13 cellular contexts compared by ENCODE assay signal in the genomic region with DNA sequence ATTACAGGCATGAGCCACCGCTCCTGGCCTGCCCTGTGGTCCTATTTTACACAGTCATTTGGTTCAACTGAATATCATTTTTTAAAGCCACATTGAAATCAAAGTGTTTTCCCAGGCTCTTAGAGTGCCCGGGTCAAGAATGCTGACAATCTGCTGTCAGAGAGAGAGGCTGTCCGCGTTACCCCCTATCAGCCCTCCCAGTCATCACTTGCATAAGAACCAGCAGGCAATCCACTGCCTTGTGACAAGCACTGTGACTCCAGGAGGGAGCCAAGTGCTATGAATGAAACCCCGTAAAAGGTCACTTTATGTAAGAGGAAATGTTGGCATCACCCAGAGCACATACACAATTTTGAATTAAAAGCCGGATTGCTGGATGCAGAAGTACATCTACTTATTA. TPM values are rescaled to one million over a fixed set of nuclear protein-coding genes. Genes with fewer than 3 reads are reported as not detected.
DNase-seq lines count a peak whose midpoint lies in the region; ATAC-seq and TF ChIP-seq lines count a peak whose summit lies in the region.
"Had no signal": no experiment of that assay in that cellular context is flagged by ENCODE, and none has a peak within 500 bp of the region (broad histone marks: within the 10 kb centered on the region; RNA-seq: fewer than 3 reads in every experiment).

No MANE protein-coding gene starts in this region.

- H3K14ac ChIP-seq in mesenchymal stem cell (ENCODE audit: low read length in 2 of 2), result no peak overlapping the region

- ATAC-seq in psoas muscle, result no peak
- ATAC-seq: left lobe of liver had no signal

- H2BK15ac ChIP-seq in mesenchymal stem cell (ENCODE audit: low read depth, poor library complexity, severe bottlenecking), result no peak overlapping the region

- H3K27ac Mint-ChIP-seq in CD4-positive, alpha-beta memory T cell, result peak overlapping the region in 5 of 7 donors; percentile 6 to 95 (median 37)
- H3K27ac Mint-ChIP-seq: activated naive CD8-positive, alpha-beta T cell treated with anti-CD3 and anti-CD28 coated beads, Interleukin-2, amount 10 ng/mL, durations not matched to agents 7 days and 5 days had no signal

- H3K27ac ChIP-seq in CD4-positive, alpha-beta memory T cell (ENCODE audit: low read depth, low read length), result no peak overlapping the region
- H3K27ac ChIP-seq in mesenchymal stem cell (ENCODE audit: low read length, poor library complexity, severe bottlenecking), result peak overlapping the region; percentile 5
- no peak overlapping the region for H3K27ac ChIP-seq in psoas muscle
- H3K27ac ChIP-seq: Peyer's patch had no signal

- peaks cover 0 to 1% (median 0%) of the 10 kb centered on the region in 8 donors for H3K9me3 Mint-ChIP-seq in CD4-positive, alpha-beta memory T cell
- H3K9me3 Mint-ChIP-seq: activated naive CD8-positive, alpha-beta T cell treated with anti-CD3 and anti-CD28 coated beads, Interleukin-2, amount 10 ng/mL, durations not matched to agents 7 days and 5 days had no signal

- H3K4me1 ChIP-seq in CD4-positive, alpha-beta memory T cell (ENCODE audit: insufficient read depth, low read length), result peaks cover 26% of the 10 kb centered on the region
- peaks cover 8% of the 10 kb centered on the region for H3K4me1 ChIP-seq in mesenchymal stem cell (ENCODE audit: control insufficient read depth, insufficient read depth, low read depth, low read length)
- H3K4me1 ChIP-seq in psoas muscle, result no peaks in the 10 kb centered on the region
- H3K4me1 ChIP-seq: Peyer's patch had no signal

- no peak overlapping the region for H3K23ac ChIP-seq in mesenchymal stem cell (ENCODE audit: low read length in 2 of 2)

- H3K36me3 ChIP-seq in CD4-positive, alpha-beta memory T cell (ENCODE audit: insufficient read depth, low read length), result no peaks in the 10 kb centered on the region
- H3K36me3 ChIP-seq in mesenchymal stem cell (ENCODE audit: control insufficient read depth in 1 of 2, insufficient read depth in 2 of 2, low read depth in 1 of 2, low read length in 2 of 2) (no peaks in the 10 kb centered on the region), psoas muscle (ENCODE audit: insufficient read depth in 1 of 2, low read depth in 1 of 2) (no peaks in the 10 kb centered on the region)
- H3K36me3 ChIP-seq: Peyer's patch had no signal

- TF ChIP-seq CTCF in choroid plexus epithelial cell (conservative IDR thresholded peaks at IDR 0.05; ENCODE audit: low read depth, low read length), result no peak
- no peak for TF ChIP-seq CTCF in psoas muscle (IDR thresholded peaks at IDR 0.05)

- no peak overlapping the region for H2BK5ac ChIP-seq in mesenchymal stem cell (ENCODE audit: low read depth, low read length, poor library complexity, severe bottlenecking)

- CTCF ChIA-PET in CD4-positive, alpha-beta memory T cell (lab: Charles Lee; ENCODE audit: partially characterized antibody), result interaction anchor here (1.0 to 1.3 kb wide), 2 partner anchors 55 to 491 kb away, joined by 3 read pairs; no protein-coding TSS in a partner anchor
- CTCF ChIA-PET in HEK293T (lab: Yijun Ruan, JAX), result no interaction called here

- no peak overlapping the region for H4K91ac ChIP-seq in mesenchymal stem cell (ENCODE audit: low read length)

- H3K36me3 Mint-ChIP-seq in CD4-positive, alpha-beta memory T cell, result no peaks in the 10 kb centered on the region
- H3K36me3 Mint-ChIP-seq: activated naive CD8-positive, alpha-beta T cell treated with anti-CD3 and anti-CD28 coated beads, Interleukin-2, amount 10 ng/mL, durations not matched to agents 7 days and 5 days had no signal

- no peak overlapping the region for H4K8ac ChIP-seq in mesenchymal stem cell (ENCODE audit: low read length)

- H2BK120ac ChIP-seq in mesenchymal stem cell (ENCODE audit: low read depth, low read length), result peak overlapping the region; percentile 11

- H3K18ac ChIP-seq in mesenchymal stem cell (ENCODE audit: low read depth in 1 of 2, low read length in 2 of 2), result peak overlapping the region in 1 of 2 experiments; percentile 52

- DNase-seq in CD4-positive, alpha-beta memory T cell, result no peak
- DNase-seq in M059J (ENCODE audit: low read depth) (peak; percentile 88), choroid plexus epithelial cell (ENCODE audit: low read depth) (peak; percentile 88), mesenchymal stem cell (peak; percentile 87), HEK293T (ENCODE audit: extremely low spot score) (no peak), GM19238 (ENCODE audit: insufficient read length, low spot score) (no peak), psoas muscle (no peak)
- DNase-seq in stimulated activated CD4-positive, alpha-beta T cell treated with anti-CD3 and anti-CD28 coated beads, Interleukin-1b, Interleukin-23, amount 100 ng/mL, for 48 hours, result no peak
- DNase-seq: activated CD4-positive, alpha-beta T cell treated with anti-CD3 and anti-CD28 coated beads for 4 hours; activated naive CD8-positive, alpha-beta T cell treated with anti-CD3 and anti-CD28 coated beads, Interleukin-2, amount 10 ng/mL, durations not matched to agents 7 days and 5 days; NCI-H187; Peyer's patch had no signal

- H3K4me3 Mint-ChIP-seq in CD4-positive, alpha-beta memory T cell, result no peak overlapping the region
- H3K4me3 Mint-ChIP-seq: activated naive CD8-positive, alpha-beta T cell treated with anti-CD3 and anti-CD28 coated beads, Interleukin-2, amount 10 ng/mL, durations not matched to agents 7 days and 5 days had no signal

- H3K27me3 ChIP-seq in CD4-positive, alpha-beta memory T cell (ENCODE audit: insufficient read depth, low read length), result no peaks in the 10 kb centered on the region
- H3K27me3 ChIP-seq in mesenchymal stem cell (ENCODE audit: control insufficient read depth in 1 of 2, insufficient read depth in 1 of 2, low read length in 2 of 2) (no peaks in the 10 kb centered on the region), psoas muscle (ENCODE audit: insufficient read depth in 3 of 3, low read length in 2 of 3) (peaks cover 0 to 2% (median 0%) of the 10 kb centered on the region in 3 donors)
- H3K27me3 ChIP-seq: Peyer's patch had no signal

- peaks cover 2% of the 10 kb centered on the region for H3K79me1 ChIP-seq in mesenchymal stem cell (replicated peaks; ENCODE audit: low read length, poor library complexity, severe bottlenecking)

- POLR2A ChIA-PET in CD4-positive, alpha-beta memory T cell (lab: Charles Lee; ENCODE audit: partially characterized antibody), result interaction anchor here (5.1 kb wide), 1 partner anchor 13 kb away, joined by 195 read pairs; a partner anchor contains a TSS
- POLR2A ChIA-PET in HEK293T (lab: Yijun Ruan, JAX), result no interaction called here

- WGBS in mesenchymal stem cell, result 32% methylated on average over 6 of the region's 6 CpGs
- WGBS in psoas muscle, 3 donors, result 50 to 60% (median 59%) methylated on average over 6 of the region's 6 CpGs

- H3K4me3 ChIP-seq in CD4-positive, alpha-beta memory T cell (ENCODE audit: low read length in 2 of 2), result no peak overlapping the region
- no peak overlapping the region for H3K4me3 ChIP-seq in choroid plexus epithelial cell (ENCODE audit: low read depth, low read length)
- H3K4me3 ChIP-seq in mesenchymal stem cell (ENCODE audit: insufficient read depth in 1 of 2, low read depth in 1 of 2, low read length in 2 of 2), result no peak overlapping the region
- H3K4me3 ChIP-seq in psoas muscle, result no peak overlapping the region
- H3K4me3 ChIP-seq: Peyer's patch had no signal

- H2AK5ac ChIP-seq in mesenchymal stem cell (ENCODE audit: low read length, severe bottlenecking), result no peak overlapping the region

- H3K27me3 Mint-ChIP-seq in CD4-positive, alpha-beta memory T cell, result no peaks in the 10 kb centered on the region

- intact Hi-C loops in CD4-positive, alpha-beta memory T cell (cut with micrococcal nuclease), result no loop called here
- intact Hi-C loops in psoas muscle (cut with DNase I), result no loop called here

- H3K4me2 ChIP-seq in mesenchymal stem cell (ENCODE audit: low read length, poor library complexity, severe bottlenecking), result no peak overlapping the region

- peak overlapping the region; percentile 35 for H3K9ac ChIP-seq in mesenchymal stem cell (ENCODE audit: low read length)

- peaks cover 18 to 39% (median 31%) of the 10 kb centered on the region in 4 donors for H3K4me1 Mint-ChIP-seq in CD4-positive, alpha-beta memory T cell

- H3K9me3 ChIP-seq in CD4-positive, alpha-beta memory T cell (ENCODE audit: control insufficient read depth in 1 of 2, low read length in 2 of 2), result no peaks in the 10 kb centered on the region
- H3K9me3 ChIP-seq in mesenchymal stem cell (ENCODE audit: control insufficient read depth, low read length) (no peaks in the 10 kb centered on the region), psoas muscle (no peaks in the 10 kb centered on the region)
- H3K9me3 ChIP-seq: Peyer's patch had no signal

- H3K4ac ChIP-seq in mesenchymal stem cell (ENCODE audit: low read depth in 1 of 2, low read length in 2 of 2), result no peak overlapping the region

- peak overlapping the region in 1 of 2 experiments; percentile 28 for H2BK12ac ChIP-seq in mesenchymal stem cell (ENCODE audit: low read length in 2 of 2)

- no peak overlapping the region for H2AFZ ChIP-seq in mesenchymal stem cell (ENCODE audit: low read depth, low read length)

TF ChIP-seq in HEK293T, 16 proteins besides CTCF, POLR2A, EP300 and RAD21:
- no peak for TF ChIP-seq LEF1 (IDR thresholded peaks at IDR 0.05; ENCODE audit: borderline replicate concordance)
- TF ChIP-seq, protein P1, sequence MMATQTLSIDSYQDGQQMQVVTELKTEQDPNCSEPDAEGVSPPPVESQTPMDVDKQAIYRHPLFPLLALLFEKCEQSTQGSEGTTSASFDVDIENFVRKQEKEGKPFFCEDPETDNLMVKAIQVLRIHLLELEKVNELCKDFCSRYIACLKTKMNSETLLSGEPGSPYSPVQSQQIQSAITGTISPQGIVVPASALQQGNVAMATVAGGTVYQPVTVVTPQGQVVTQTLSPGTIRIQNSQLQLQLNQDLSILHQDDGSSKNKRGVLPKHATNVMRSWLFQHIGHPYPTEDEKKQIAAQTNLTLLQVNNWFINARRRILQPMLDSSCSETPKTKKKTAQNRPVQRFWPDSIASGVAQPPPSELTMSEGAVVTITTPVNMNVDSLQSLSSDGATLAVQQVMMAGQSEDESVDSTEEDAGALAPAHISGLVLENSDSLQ (IDR thresholded peaks at IDR 0.05), result no peak
- TF ChIP-seq CTBP1 (IDR thresholded peaks at IDR 0.05; ENCODE audit: borderline replicate concordance), result no peak

RNA-seq across cellular contexts. Expression of a gene that starts 13.5 kb away (rescaled TPM):
- 1 to 10 TPM; 8.2 to 8.5 TPM for total RNA-seq in CD4-positive, alpha-beta memory T cell
- polyA plus RNA-seq in CD4-positive, alpha-beta memory T cell, result 1 to 10 TPM; 1.3 to 2.3 TPM
- 65.4 and 101 TPM in 2 replicates for total RNA-seq in M059J (2014; rRNA removed; shearing (Covaris generic))
- 90.2 TPM for polyA plus RNA-seq in mesenchymal stem cell (2013, experiment 1 of 2)
- 90.9 TPM for polyA plus RNA-seq in mesenchymal stem cell (2013, experiment 2 of 2)
- total RNA-seq in psoas muscle, result 1 to 10 TPM; 2.2 to 3.7 (median 3.1) TPM
- 10 to 100 TPM in 1 of 3 donors, 1 to 10 TPM in 1, under 1 TPM in 1; 0.73 to 35.6 (median 3.5) TPM for polyA plus RNA-seq in psoas muscle

Comparison
In these comparisons a context has a peak if more than half of its experiments do, and no peak if none do; other contexts are left out.
1. DNase-seq: peak in M059J (single experiment), choroid plexus epithelial cell (single experiment) and mesenchymal stem cell (single experiment); none in CD4-positive, alpha-beta memory T cell (0 of 5), HEK293T (single experiment), GM19238 (single experiment), stimulated activated CD4-positive, alpha-beta T cell treated with anti-CD3 and anti-CD28 coated beads, Interleukin-1b, Interleukin-23, amount 100 ng/mL, for 48 hours (single experiment) and psoas muscle (0 of 2).